ENCODE assay signal across 8 cellular contexts in genomic region chr1:41362357-41362721, GRCh38. TPM values are rescaled to one million over a fixed set of nuclear protein-coding genes. Genes with fewer than 3 reads are reported as not detected.
DNase-seq lines count a peak whose midpoint lies in the region; ATAC-seq and TF ChIP-seq lines count a peak whose summit lies in the region.

No MANE protein-coding gene starts in this region.

- no peaks in the 10 kb centered on the region for H3K36me3 ChIP-seq in kidney epithelial cell (ENCODE audit: control insufficient read depth, insufficient read depth, low read length)

- no peaks in the 10 kb centered on the region for H3K9me3 ChIP-seq in T-helper 17 cell (ENCODE audit: control insufficient read depth, low read length, poor library complexity, severe bottlenecking)

- H3K9me3 Mint-ChIP-seq in T-helper 1 cell treated with Interleukin-12 subunit alpha and Interleukin-12 subunit beta and Interleukin-4 antibody, amounts not matched to agents 30 μg/mL and 1 μg/mL, for 36 hours: no peaks in the 10 kb centered on the region
- H3K9me3 Mint-ChIP-seq in stimulated activated naive B cell treated with anti-CD40 and anti-IgM and Interleukin-4, amounts not matched to agents 10 μg/mL and 1 μg/mL and 100 μg/mL, for 72 hours: no peaks in the 10 kb centered on the region

- no peak for DNase-seq in T-helper 1 cell
- no peak for DNase-seq in T-helper 17 cell
- DNase-seq in kidney epithelial cell (ENCODE audit: low read depth): no peak
- DNase-seq in stimulated activated naive B cell treated with anti-CD40 and anti-IgM and Interleukin-4, amounts not matched to agents 10 μg/mL and 1 μg/mL and 100 μg/mL, for 72 hours: no peak
- DNase-seq in OCI-M2 (lab: John Stamatoyannopoulos, UW; ENCODE audit: unreplicated experiment): no peak
- DNase-seq in NCI-H146 (lab: John Stamatoyannopoulos, UW): no peak

- no peak for ATAC-seq in T-helper 17 cell
- no peak for ATAC-seq in stimulated activated naive B cell treated with anti-CD40 and anti-IgM and Interleukin-4, amounts not matched to agents 10 μg/mL and 1 μg/mL and 100 μg/mL, for 72 hours (replicated peaks)
- no peak for ATAC-seq in GM21723 (IDR thresholded peaks at IDR 0.05; ENCODE audit: unreplicated experiment)

- peaks cover 61% of the 10 kb centered on the region for H3K27me3 Mint-ChIP-seq in T-helper 1 cell treated with Interleukin-12 subunit alpha and Interleukin-12 subunit beta and Interleukin-4 antibody, amounts not matched to agents 30 μg/mL and 1 μg/mL, for 36 hours (ENCODE audit: low read depth)
- peaks cover 35% of the 10 kb centered on the region for H3K27me3 Mint-ChIP-seq in T-helper 17 cell
- H3K27me3 Mint-ChIP-seq in stimulated activated naive B cell treated with anti-CD40 and anti-IgM and Interleukin-4, amounts not matched to agents 10 μg/mL and 1 μg/mL and 100 μg/mL, for 72 hours: peaks cover 38 to 45% of the 10 kb centered on the region in 2 donors

- no peak for TF ChIP-seq CTCF in kidney epithelial cell (IDR thresholded peaks at IDR 0.05; ENCODE audit: insufficient read depth, low read length, poor library complexity, severe bottlenecking)

- peak overlapping the region; percentile 64 for H3K4me3 Mint-ChIP-seq in T-helper 1 cell treated with Interleukin-12 subunit alpha and Interleukin-12 subunit beta and Interleukin-4 antibody, amounts not matched to agents 30 μg/mL and 1 μg/mL, for 36 hours
- peak overlapping the region; percentile 76 for H3K4me3 Mint-ChIP-seq in T-helper 17 cell
- peak overlapping the region; percentile 67 to 70 for H3K4me3 Mint-ChIP-seq in stimulated activated naive B cell treated with anti-CD40 and anti-IgM and Interleukin-4, amounts not matched to agents 10 μg/mL and 1 μg/mL and 100 μg/mL, for 72 hours

- H3K27ac Mint-ChIP-seq in T-helper 1 cell treated with Interleukin-12 subunit alpha and Interleukin-12 subunit beta and Interleukin-4 antibody, amounts not matched to agents 30 μg/mL and 1 μg/mL, for 36 hours: no peak overlapping the region
- H3K27ac Mint-ChIP-seq in T-helper 17 cell: no peak overlapping the region
- no peak overlapping the region for H3K27ac Mint-ChIP-seq in stimulated activated naive B cell treated with anti-CD40 and anti-IgM and Interleukin-4, amounts not matched to agents 10 μg/mL and 1 μg/mL and 100 μg/mL, for 72 hours

- H3K4me3 ChIP-seq in kidney epithelial cell (ENCODE audit: low read depth, low read length): peak overlapping the region; percentile 39

- H3K27me3 ChIP-seq in kidney epithelial cell (ENCODE audit: control insufficient read depth, insufficient read depth, low read length): peaks cover 28% of the 10 kb centered on the region

- no peaks in the 10 kb centered on the region for H3K4me1 Mint-ChIP-seq in T-helper 1 cell treated with Interleukin-12 subunit alpha and Interleukin-12 subunit beta and Interleukin-4 antibody, amounts not matched to agents 30 μg/mL and 1 μg/mL, for 36 hours (ENCODE audit: low read depth)
- H3K4me1 Mint-ChIP-seq in T-helper 17 cell: peaks cover 17% of the 10 kb centered on the region
- H3K4me1 Mint-ChIP-seq in stimulated activated naive B cell treated with anti-CD40 and anti-IgM and Interleukin-4, amounts not matched to agents 10 μg/mL and 1 μg/mL and 100 μg/mL, for 72 hours: peaks cover 21 to 46% of the 10 kb centered on the region in 2 donors

- H3K36me3 Mint-ChIP-seq in T-helper 1 cell treated with Interleukin-12 subunit alpha and Interleukin-12 subunit beta and Interleukin-4 antibody, amounts not matched to agents 30 μg/mL and 1 μg/mL, for 36 hours (ENCODE audit: low read depth): no peaks in the 10 kb centered on the region
- peaks cover 4% of the 10 kb centered on the region for H3K36me3 Mint-ChIP-seq in T-helper 17 cell (ENCODE audit: low read depth)
- H3K36me3 Mint-ChIP-seq in stimulated activated naive B cell treated with anti-CD40 and anti-IgM and Interleukin-4, amounts not matched to agents 10 μg/mL and 1 μg/mL and 100 μg/mL, for 72 hours: no peaks in the 10 kb centered on the region

RNA-seq across cellular contexts. Expression of gene FOXO6, which starts 1.1 kb away (rescaled TPM):
- total RNA-seq in T-helper 17 cell: 1 to 10 TPM in 1 of 2 donors, under 1 TPM in 1; 0.86 to 1.8 TPM
- 0.14 and 0.67 TPM in 2 replicates for total RNA-seq in kidney epithelial cell
